In genomic region chr7:72540923-72541322, GRCh38 we compare ENCODE assay signal across 35 cellular contexts.
"Had no signal": no experiment of that assay in that cellular context is flagged by ENCODE, and none has a peak within 500 bp of the region (broad histone marks: within the 10 kb centered on the region; RNA-seq: fewer than 3 reads in every experiment).

No MANE protein-coding gene starts in this region.

- H3K4me3 ChIP-seq: MG63 had no signal

- DNase-seq: Karpas-422, Kasumi-1, MG63, MM.1S, MV-4-11, NCI-H1048, NCI-H1092, NCI-H1092 treated with DMSO at 0.1 percent for 48 hours, NCI-H1105, NCI-H1105 treated with DMSO at 0.1 percent for 48 hours, NCI-H1417, NCI-H1417 treated with DMSO at 0.1 percent for 48 hours, NCI-H1436, NCI-H1436 treated with DMSO at 0.1 percent for 48 hours, NCI-H146, NCI-H1694, NCI-H1694 treated with DMSO at 0.1 percent for 48 hours, NCI-H187, NCI-H187 treated with DMSO at 0.1 percent for 48 hours, NCI-H1930, NCI-H2029, NCI-H2029 treated with DMSO at 0.1 percent for 48 hours, NCI-H2081, NCI-H2081 treated with DMSO at 0.1 percent for 48 hours, NCI-H2107, NCI-H2171, NCI-H2171 treated with DMSO at 0.1 percent for 48 hours, NCI-H2227 treated with DMSO at 0.1 percent for 48 hours, NCI-H226, NCI-H345, NCI-H446, NCI-H446 treated with DMSO at 0.1 percent for 48 hours, NCI-H510A, NCI-H510A treated with DMSO at 0.1 percent for 48 hours, NCI-H524 had no signal

- H3K27me3 ChIP-seq: MG63 had no signal

- H3K9me3 ChIP-seq: MG63 had no signal

- H3K36me3 ChIP-seq: MG63 had no signal
